12 cellular contexts compared by ENCODE assay signal in genomic region chr5:171595801-171596231, GRCh38.
DNase-seq lines count a peak whose midpoint lies in the region; ATAC-seq, FAIRE-seq and TF ChIP-seq lines count a peak whose summit lies in the region.
"Had no signal": no experiment of that assay in that cellular context is flagged by ENCODE, and none has a peak within 500 bp of the region (broad histone marks: within the 10 kb centered on the region; RNA-seq: fewer than 3 reads in every experiment).

No MANE protein-coding gene starts in this region.

- H3K36me3 Mint-ChIP-seq in HFFc6 (ENCODE audit: low read depth), result no peaks in the 10 kb centered on the region
- H3K36me3 Mint-ChIP-seq: type B pancreatic cell had no signal

- in situ Hi-C loops in HepG2 (cut with HindIII; ENCODE audit: extremely low pct_ligation_motif_present, low pct_unique_long_range_greater_than_20kb), result loop anchor here (10.0 kb wide), 1 partner anchor 171 kb away; no protein-coding TSS in a partner anchor

- peak; percentile 93 for DNase-seq in ELR (ENCODE audit: low read depth)
- DNase-seq in HFFc6, result peak; percentile 57
- DNase-seq in SW480 (ENCODE audit: low spot score), result peak; percentile 73
- peak; percentile 4 for DNase-seq in HepG2 (ENCODE audit: low spot score)
- no peak for DNase-seq in ureter (ENCODE audit: low spot score)
- no peak for DNase-seq in activated gamma-delta T cell (lab: John Stamatoyannopoulos, UW)
- no peak for DNase-seq in effector CD4-positive, alpha-beta T cell
- DNase-seq in GM19240 (ENCODE audit: insufficient read length, low spot score), result no peak
- DNase-seq: erythroblast, posterior cingulate gyrus, WERI-Rb-1 had no signal

- H3K9ac ChIP-seq in HepG2 (ENCODE audit: insufficient read depth, low read depth, low read length), result no peak overlapping the region

- peaks cover 18% of the 10 kb centered on the region for H3K4me1 Mint-ChIP-seq in HFFc6 (ENCODE audit: low read depth)

- intact Hi-C loops in HepG2 (cut with micrococcal nuclease; ENCODE audit: unreplicated experiment), result no loop called here

- H3K9me3 ChIP-seq in HepG2 (ENCODE audit: low read length), result no peaks in the 10 kb centered on the region

- FAIRE-seq in HepG2 (lab: Jason Lieb, UNC), result no peak

- H3K27ac ChIP-seq in HepG2 (ENCODE audit: extremely low read length, insufficient read depth, low read length), result no peak overlapping the region
- H3K27ac ChIP-seq: WERI-Rb-1 had no signal

- H3K27me3 ChIP-seq in HepG2 (ENCODE audit: control insufficient read depth in 1 of 2, insufficient read depth in 2 of 2, low read length in 2 of 2), result peaks cover 0 to 3% of the 10 kb centered on the region in 2 experiments; a peak in 2 of 5 replicates

- TF ChIP-seq CTCF in HFFc6 (IDR thresholded peaks at IDR 0.05) (no peak), HepG2 (CRISPR knock-in tag; IDR thresholded peaks at IDR 0.05) (no peak)

- peaks cover 25% of the 10 kb centered on the region for H3K27me3 Mint-ChIP-seq in HFFc6 (ENCODE audit: insufficient read depth)

- no peak for TF ChIP-seq RAD21 in HepG2 (CRISPR knock-in tag; IDR thresholded peaks at IDR 0.05)

- no peak overlapping the region for H2AFZ ChIP-seq in HepG2 (ENCODE audit: low read length)

- peaks cover 7% of the 10 kb centered on the region; the same call in 1 of the 2 replicates for H3K9me3 Mint-ChIP-seq in HFFc6
- H3K9me3 Mint-ChIP-seq: type B pancreatic cell had no signal

- H3K4me3 Mint-ChIP-seq in HFFc6, result no peak overlapping the region
- H3K4me3 Mint-ChIP-seq: type B pancreatic cell had no signal

- no peak; the same call in 2 of the 3 replicates for ATAC-seq in HepG2

- H3K79me2 ChIP-seq in HepG2 (ENCODE audit: insufficient read depth, low read length), result no peaks in the 10 kb centered on the region

- no peaks in the 10 kb centered on the region for H3K4me1 ChIP-seq in HepG2 (ENCODE audit: insufficient read depth, low read length)

- TF ChIP-seq POLR2A in HepG2 (IDR thresholded peaks at IDR 0.05; ENCODE audit: insufficient read depth in 1 of 2, low read depth in 2 of 2, low read length in 2 of 2), result no peak

- no TSS peak for BruUV-seq in HepG2 (replicated peaks; lab: Mats Ljungman, UMichigan)

- no peak for TF ChIP-seq EP300 in HepG2 (IDR thresholded peaks at IDR 0.05; ENCODE audit: low read depth in 2 of 2, low read length in 2 of 2)
- no peak for TF ChIP-seq EP300 in HepG2 (CRISPR knock-in tag; IDR thresholded peaks at IDR 0.05; ENCODE audit: borderline replicate concordance)

- 18% methylated on average over 3 of the region's 3 CpGs for WGBS in HepG2 (ENCODE audit: low lambda C conversion rate)

- POLR2A ChIA-PET in HepG2 (lab: Yijun Ruan, JAX), result no interaction called here

- CTCF ChIA-PET in HepG2 (lab: Yijun Ruan, JAX; ENCODE audit: low intra/inter-chr PET ratio, low total read pairs), result no interaction called here

- H4K20me1 ChIP-seq in HepG2 (ENCODE audit: insufficient read depth, low read length), result no peaks in the 10 kb centered on the region

- peak overlapping the region; percentile 62; the same call in 1 of the 2 replicates for H3K27ac Mint-ChIP-seq in HFFc6
- H3K27ac Mint-ChIP-seq: type B pancreatic cell had no signal

- no peaks in the 10 kb centered on the region for H3K36me3 ChIP-seq in HepG2 (replicated peaks in 1 of 2; ENCODE audit: control insufficient read depth in 1 of 2, insufficient read depth in 2 of 2, low read length in 2 of 2)
- H3K36me3 ChIP-seq: WERI-Rb-1 had no signal

- H3K4me3 ChIP-seq in HepG2 (replicated peaks in 1 of 3; ENCODE audit: insufficient read depth in 1 of 3, low read depth in 2 of 3, low read length in 3 of 3), result no peak overlapping the region

- no peak overlapping the region for H3K4me2 ChIP-seq in HepG2 (ENCODE audit: low read depth, low read length)

TF ChIP-seq in HepG2, 621 proteins besides CTCF, POLR2A, EP300 and RAD21:
- peak; percentile 10; the same call in 1 of the 2 replicates for TF ChIP-seq FOSL2 (CRISPR knock-in tag; IDR thresholded peaks at IDR 0.05)
- TF ChIP-seq ZNF326 (CRISPR knock-in tag; IDR thresholded peaks at IDR 0.05; ENCODE audit: borderline replicate concordance), result no peak
- TF ChIP-seq SKIL (CRISPR knock-in tag; IDR thresholded peaks at IDR 0.05; ENCODE audit: borderline replicate concordance), result no peak

Comparison
In these comparisons a context has a peak if more than half of its experiments do, and no peak if none do; other contexts are left out.
1. DNase-seq: peak in ELR (single experiment), HFFc6 (single experiment), SW480 (single experiment) and HepG2 (single experiment); none in ureter (single experiment), activated gamma-delta T cell (single experiment), effector CD4-positive, alpha-beta T cell (single experiment) and GM19240 (single experiment).